19 cellular contexts compared by ENCODE assay signal in the genomic region with DNA sequence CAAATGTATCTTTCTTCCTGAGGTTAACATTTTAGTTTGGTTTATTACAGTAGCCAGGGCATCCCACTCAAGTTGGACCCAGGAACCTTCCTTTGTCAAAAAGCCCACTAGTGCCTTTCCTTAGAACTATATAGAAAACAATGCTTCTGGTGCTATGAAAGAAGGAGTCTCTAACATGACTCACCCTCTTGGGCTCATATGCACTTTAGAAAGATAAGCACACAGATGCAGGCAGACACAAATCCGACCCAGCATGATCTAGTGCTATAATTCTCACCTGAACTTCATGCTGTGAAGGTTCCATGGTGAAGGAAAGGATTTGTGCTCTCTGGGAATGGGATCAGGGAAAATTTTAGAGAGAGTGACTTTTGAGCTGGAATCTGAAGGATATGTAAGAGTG.
DNase-seq lines count a peak whose midpoint lies in the region; TF ChIP-seq lines count a peak whose summit lies in the region.
"Had no signal": no experiment of that assay in that cellular context is flagged by ENCODE, and none has a peak within 500 bp of the region (broad histone marks: within the 10 kb centered on the region; RNA-seq: fewer than 3 reads in every experiment).

No MANE protein-coding gene starts in this region.

- H3K4me1 ChIP-seq in Loucy (ENCODE audit: insufficient read depth, low read length, poor library complexity, severe bottlenecking): peaks cover 24% of the 10 kb centered on the region
- no peaks in the 10 kb centered on the region for H3K4me1 ChIP-seq in prostate gland (replicated peaks)
- H3K4me1 ChIP-seq in thyroid gland: no peaks in the 10 kb centered on the region
- H3K4me1 ChIP-seq: tibial nerve had no signal

- H3K4me3 ChIP-seq in Loucy (ENCODE audit: low read length, poor library complexity, severe bottlenecking) (no peak overlapping the region), astrocyte of the spinal cord (ENCODE audit: low read depth, low read length) (no peak overlapping the region), fibroblast of villous mesenchyme (ENCODE audit: low read depth, low read length) (no peak overlapping the region), prostate gland (no peak overlapping the region), thyroid gland (replicated peaks in 1 of 3) (no peak overlapping the region)
- H3K4me3 ChIP-seq: ovary, tibial nerve had no signal

- H2AFZ ChIP-seq in Loucy (ENCODE audit: low read length): 0 out of 2 replicates have a peak overlapping the region, but pooled peaks have one; percentile 57

- H3K9ac ChIP-seq in Loucy (ENCODE audit: low read depth, low read length, poor library complexity, severe bottlenecking): no peak overlapping the region

- intact Hi-C loops in prostate gland (cut with DNase I): no loop called here
- intact Hi-C loops in thyroid gland (cut with DNase I): no loop called here

- no peaks in the 10 kb centered on the region for H3K9me2 ChIP-seq in Loucy (replicated peaks; ENCODE audit: low read depth, low read length)

- no peaks in the 10 kb centered on the region for H4K20me1 ChIP-seq in Loucy (ENCODE audit: insufficient read depth, low read length, poor library complexity, severe bottlenecking)

- H3K4me2 ChIP-seq in Loucy (ENCODE audit: low read depth, low read length, poor library complexity, severe bottlenecking): no peak overlapping the region

- WGBS in prostate gland: 58% methylated on average over 1 of the region's 1 CpG
- WGBS in thyroid gland, 2 donors: 63 to 69% methylated on average over 1 of the region's 1 CpG

- no peak overlapping the region for H3K27ac ChIP-seq in prostate gland
- H3K27ac ChIP-seq in thyroid gland: no peak overlapping the region
- H3K27ac ChIP-seq: ovary, tibial nerve had no signal

- no peak for TF ChIP-seq POLR2A in prostate gland (IDR thresholded peaks at IDR 0.05)
- TF ChIP-seq POLR2A in thyroid gland (IDR thresholded peaks at IDR 0.05): no peak

- H3K79me2 ChIP-seq in Loucy (ENCODE audit: insufficient read depth, low read length): no peaks in the 10 kb centered on the region

- H3K9me3 ChIP-seq in Loucy (ENCODE audit: insufficient read depth, low read depth, low read length) (no peaks in the 10 kb centered on the region), prostate gland (no peaks in the 10 kb centered on the region), thyroid gland (no peaks in the 10 kb centered on the region)
- H3K9me3 ChIP-seq: BE2C, ovary, tibial nerve had no signal

- in situ Hi-C loops in astrocyte of the spinal cord (cut with HindIII; ENCODE audit: low sequenced_read_pairs): no loop called here

- H3F3A ChIP-seq in Loucy (ENCODE audit: low read depth): no peaks in the 10 kb centered on the region

- H3K36me3 ChIP-seq in Loucy (ENCODE audit: insufficient read depth, low read length): no peaks in the 10 kb centered on the region
- no peaks in the 10 kb centered on the region for H3K36me3 ChIP-seq in prostate gland
- H3K36me3 ChIP-seq in thyroid gland: no peaks in the 10 kb centered on the region
- H3K36me3 ChIP-seq: BE2C, ovary, tibial nerve had no signal

- H3K27me3 ChIP-seq in Loucy (ENCODE audit: insufficient read depth, low read length, poor library complexity, severe bottlenecking): no peaks in the 10 kb centered on the region
- H3K27me3 ChIP-seq in prostate gland (replicated peaks; ENCODE audit: insufficient read depth): no peaks in the 10 kb centered on the region
- H3K27me3 ChIP-seq in thyroid gland: no peaks in the 10 kb centered on the region
- H3K27me3 ChIP-seq: BE2C, ovary, tibial nerve had no signal

- TF ChIP-seq CTCF in Loucy (conservative IDR thresholded peaks at IDR 0.05; ENCODE audit: low read length): no peak
- TF ChIP-seq CTCF in astrocyte of the spinal cord (IDR thresholded peaks at IDR 0.05; ENCODE audit: low read depth, low read length): no peak
- TF ChIP-seq CTCF in fibroblast of villous mesenchyme (IDR thresholded peaks at IDR 0.05; ENCODE audit: insufficient read depth, low read depth, low read length): no peak
- TF ChIP-seq CTCF in prostate gland (IDR thresholded peaks at IDR 0.05): no peak
- TF ChIP-seq CTCF in thyroid gland (IDR thresholded peaks at IDR 0.05): no peak

- DNase-seq in A172 (ENCODE audit: low spot score) (peak; percentile 23), astrocyte of the spinal cord (ENCODE audit: low read depth, low spot score) (peak; percentile 57), fibroblast of villous mesenchyme (ENCODE audit: low read depth) (peak; percentile 11), prostate gland (ENCODE audit: low spot score) (no peak), inferior parietal cortex (ENCODE audit: extremely low spot score) (no peak), thyroid gland (no peak)
- no peak for DNase-seq in activated CD4-positive, alpha-beta T cell treated with anti-CD3 and anti-CD28 coated beads for 48 hours
- DNase-seq: activated CD4-positive, alpha-beta T cell treated with anti-CD3 and anti-CD28 coated beads for 1 hour; activated naive CD4-positive, alpha-beta T cell treated with Interleukin-2 at 50 U/mL for 16 hours; activated T-cell treated with anti-CD3 and anti-CD28 coated beads, Interleukin-2, amount 50 U/mL, for 48 hours; aorta; BE2C; effector CD4-positive, alpha-beta T cell; natural killer cell; NCI-H1436; ovary; right cardiac atrium had no signal

Comparison
In these comparisons a context has a peak if more than half of its experiments do, and no peak if none do; other contexts are left out.
1. DNase-seq: peak in A172 (single experiment), astrocyte of the spinal cord (single experiment) and fibroblast of villous mesenchyme (single experiment); none in prostate gland (single experiment), inferior parietal cortex (single experiment), thyroid gland (0 of 2) and activated CD4-positive, alpha-beta T cell treated with anti-CD3 and anti-CD28 coated beads for 48 hours (single experiment).